In the genomic region with DNA sequence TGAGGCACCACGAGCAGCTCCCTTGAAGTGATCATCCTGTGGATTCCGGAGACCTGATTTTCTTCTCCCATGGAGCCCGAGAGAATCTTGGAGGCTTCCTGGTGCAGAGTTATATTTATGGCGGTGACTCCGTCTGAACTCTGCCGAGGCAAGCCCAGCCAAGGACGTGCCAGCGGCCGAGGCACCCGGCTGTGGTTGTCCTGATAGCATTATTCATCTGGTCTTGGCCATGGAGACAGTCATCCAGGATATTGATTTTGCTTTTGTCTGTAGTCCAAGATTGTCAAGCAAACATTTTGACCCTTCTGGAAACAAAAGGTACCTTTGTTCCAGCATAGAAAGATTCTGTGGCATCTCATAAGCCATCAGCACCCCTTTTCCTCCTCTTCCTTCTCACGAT, we compare ENCODE assay signal across 22 cellular contexts.
"Had no signal": no experiment of that assay in that cellular context is flagged by ENCODE, and none has a peak within 500 bp of the region (broad histone marks: within the 10 kb centered on the region; RNA-seq: fewer than 3 reads in every experiment).

No MANE protein-coding gene starts in this region.

- H3K27ac Mint-ChIP-seq: activated CD8-positive, alpha-beta T cell treated with anti-CD3 and anti-CD28 coated beads for 36 hours; immature natural killer cell had no signal

- H3K9me3 ChIP-seq: esophagus squamous epithelium, right atrium auricular region, transverse colon had no signal

- H3K27ac ChIP-seq: esophagus squamous epithelium, right atrium auricular region, transverse colon had no signal

- ATAC-seq: activated CD8-positive, alpha-beta T cell treated with anti-CD3 and anti-CD28 coated beads for 36 hours; activated naive CD4-positive, alpha-beta T cell treated with anti-CD3 and anti-CD28 coated beads, Interleukin-2, amount 50 U/mL, for 72 hours; activated T-cell treated with anti-CD3 and anti-CD28 coated beads, Interleukin-2, amount 50 U/mL, for 4 hours; naive thymus-derived CD4-positive, alpha-beta T cell; stimulated activated naive CD8-positive, alpha-beta T cell treated with anti-CD3 and anti-CD28 coated beads, Interleukin-15, Interleukin-2, amounts not matched to agents 100 U/mL and 50 U/mL, for 24 hours had no signal

- H3K27me3 ChIP-seq: right atrium auricular region, transverse colon had no signal

- DNase-seq: activated B cell treated with CpG ODN at 0.5 μM for 24 hours; activated CD4-positive, alpha-beta T cell treated with anti-CD3 and anti-CD28 coated beads for 48 hours; activated CD8-positive, alpha-beta T cell treated with anti-CD3 and anti-CD28 coated beads for 36 hours; activated gamma-delta T cell; activated T-cell treated with anti-CD3 and anti-CD28 coated beads, Interleukin-2, amount 50 U/mL, for 4 hours; amniotic stem cell; cortex of kidney; effector CD4-positive, alpha-beta T cell; esophagus squamous epithelium; glutamatergic neuron; immature natural killer cell; naive thymus-derived CD4-positive, alpha-beta T cell; stimulated activated CD4-positive, alpha-beta T cell treated with anti-CD3 and anti-CD28 coated beads, Interleukin-4, amount 100 ng/mL, for 4 hours; stimulated activated CD8-positive, alpha-beta memory T cell treated with anti-CD3 and anti-CD28 coated beads, Interleukin-4, amount 100 ng/mL, for 48 hours; stimulated activated naive CD8-positive, alpha-beta T cell treated with anti-CD3 and anti-CD28 coated beads, Interleukin-15, Interleukin-2, amounts not matched to agents 100 U/mL and 50 U/mL, for 24 hours; SW 1271; transverse colon had no signal

- H3K4me3 ChIP-seq: esophagus squamous epithelium, lung, right atrium auricular region, smooth muscle cell, transverse colon had no signal

- H3K9me3 Mint-ChIP-seq: activated B cell treated with CpG ODN at 0.5 μM for 24 hours; activated CD8-positive, alpha-beta T cell treated with anti-CD3 and anti-CD28 coated beads for 36 hours; activated naive CD4-positive, alpha-beta T cell treated with anti-CD3 and anti-CD28 coated beads, Interleukin-2, amount 50 U/mL, for 72 hours; activated T-cell treated with anti-CD3 and anti-CD28 coated beads, Interleukin-2, amount 50 U/mL, for 4 hours; central memory CD8-positive, alpha-beta T cell; immature natural killer cell; naive thymus-derived CD4-positive, alpha-beta T cell had no signal

- H3K36me3 ChIP-seq: esophagus squamous epithelium, right atrium auricular region, transverse colon had no signal

- H3K36me3 Mint-ChIP-seq: activated naive CD4-positive, alpha-beta T cell treated with anti-CD3 and anti-CD28 coated beads, Interleukin-2, amount 50 U/mL, for 72 hours; immature natural killer cell had no signal

- H3K4me3 Mint-ChIP-seq: activated B cell treated with CpG ODN at 0.5 μM for 24 hours; activated CD8-positive, alpha-beta T cell treated with anti-CD3 and anti-CD28 coated beads for 36 hours; activated T-cell treated with anti-CD3 and anti-CD28 coated beads, Interleukin-2, amount 50 U/mL, for 4 hours; central memory CD8-positive, alpha-beta T cell; immature natural killer cell; naive thymus-derived CD4-positive, alpha-beta T cell had no signal

- H3K4me2 ChIP-seq: smooth muscle cell had no signal

- H3K27me3 Mint-ChIP-seq: activated B cell treated with CpG ODN at 0.5 μM for 24 hours; activated CD8-positive, alpha-beta T cell treated with anti-CD3 and anti-CD28 coated beads for 36 hours had no signal
